In the genomic region with DNA sequence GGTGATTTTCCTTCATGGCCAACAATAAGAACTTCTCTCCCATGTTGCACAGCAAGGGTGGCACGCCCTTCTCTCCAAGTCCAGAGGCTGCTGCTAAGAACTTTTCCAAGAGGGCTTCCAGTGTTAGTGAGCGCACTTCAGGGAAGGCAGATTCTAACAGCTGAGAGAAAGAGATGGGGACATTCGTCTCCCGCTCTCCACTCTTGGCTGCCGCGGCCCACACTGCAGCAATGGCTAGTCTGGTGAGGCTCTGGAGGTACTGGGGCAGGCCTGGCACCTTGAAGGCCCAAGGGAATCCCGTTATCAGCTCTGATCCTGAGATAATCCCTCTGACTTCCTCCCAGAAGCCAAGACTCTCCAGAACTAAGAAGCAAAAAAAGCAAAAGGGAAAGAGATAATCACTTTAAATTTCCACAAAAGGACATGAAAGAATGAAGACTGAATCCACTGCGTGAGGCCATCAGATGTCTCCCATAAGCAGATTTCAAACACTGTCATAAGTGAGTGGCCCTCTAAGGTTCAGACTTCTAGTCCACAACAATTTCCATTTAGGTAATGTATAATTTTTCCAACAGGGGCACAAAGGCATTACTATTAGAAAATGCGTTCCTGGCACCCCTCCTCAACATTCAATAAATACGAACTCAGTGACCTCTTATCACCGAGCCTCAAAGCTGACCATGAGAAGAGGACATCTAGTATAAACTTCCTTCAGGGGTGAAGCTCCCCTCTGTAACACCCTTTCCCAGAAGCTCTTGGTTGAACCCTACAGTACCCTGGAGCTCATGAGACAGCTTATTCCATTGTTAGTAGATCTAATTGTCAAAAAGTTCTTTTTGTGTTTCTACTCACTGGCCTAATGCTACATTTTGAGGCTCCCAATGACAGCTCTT, we compare ENCODE assay signal across 8 cellular contexts.
DNase-seq lines count a peak whose midpoint lies in the region; ATAC-seq and TF ChIP-seq lines count a peak whose summit lies in the region.
"Had no signal": no experiment of that assay in that cellular context is flagged by ENCODE, and none has a peak within 500 bp of the region (broad histone marks: within the 10 kb centered on the region; RNA-seq: fewer than 3 reads in every experiment).

No MANE protein-coding gene starts in this region.

- peak overlapping the region; percentile 5; the same call in 1 of the 2 replicates for H3K27ac ChIP-seq in VCaP
- peak overlapping the region; percentile 47 to 73 (median 56) for H3K27ac ChIP-seq in gastroesophageal sphincter

- H3K4me3 Mint-ChIP-seq in stimulated activated naive CD8-positive, alpha-beta T cell treated with anti-CD3 and anti-CD28 coated beads, Interleukin-15, amount 100 ng/mL, for 72 hours = peak overlapping the region; percentile 66 to 67

- peaks cover 0 to 27% of the 10 kb centered on the region in 2 donors for H3K36me3 ChIP-seq in gastroesophageal sphincter

- no peak for TF ChIP-seq EP300 in gastroesophageal sphincter (IDR thresholded peaks at IDR 0.05)

- WGBS in gastroesophageal sphincter (ENCODE audit: low coverage in 1 of 2), 2 donors = 91 to 93% methylated on average over 3 to 10 of the region's 11 CpGs

- ATAC-seq in HG02571 (IDR thresholded peaks at IDR 0.05; ENCODE audit: unreplicated experiment) (peak; percentile 2), gastroesophageal sphincter (no peak), GM19023 (IDR thresholded peaks at IDR 0.05; ENCODE audit: unreplicated experiment) (no peak), GM18868 (IDR thresholded peaks at IDR 0.05; ENCODE audit: unreplicated experiment) (no peak)
- no peak for ATAC-seq in stimulated activated naive CD8-positive, alpha-beta T cell treated with anti-CD3 and anti-CD28 coated beads, Interleukin-15, amount 100 ng/mL, for 72 hours

- H3K9me3 Mint-ChIP-seq in stimulated activated naive CD8-positive, alpha-beta T cell treated with anti-CD3 and anti-CD28 coated beads, Interleukin-15, amount 100 ng/mL, for 72 hours = peaks cover 0 to 7% of the 10 kb centered on the region in 2 donors

- DNase-seq in stimulated activated naive CD8-positive, alpha-beta T cell treated with anti-CD3 and anti-CD28 coated beads, Interleukin-15, amount 100 ng/mL, for 72 hours = no peak
- DNase-seq in NCI-H128 (lab: John Stamatoyannopoulos, UW; ENCODE audit: unreplicated experiment) = no peak
- DNase-seq: effector CD8-positive, alpha-beta T cell had no signal

- H3K9me3 ChIP-seq in gastroesophageal sphincter = no peaks in the 10 kb centered on the region

- no peaks in the 10 kb centered on the region for H3K27me3 ChIP-seq in gastroesophageal sphincter

- H3K4me3 ChIP-seq in gastroesophageal sphincter = no peak overlapping the region

- TF ChIP-seq CTCF in VCaP (conservative IDR thresholded peaks at IDR 0.05) (no peak), gastroesophageal sphincter (IDR thresholded peaks at IDR 0.05) (no peak)

- peaks cover 0 to 11% (median 0%) of the 10 kb centered on the region in 3 donors for H3K4me1 ChIP-seq in gastroesophageal sphincter

- no peaks in the 10 kb centered on the region for H3K27me3 Mint-ChIP-seq in stimulated activated naive CD8-positive, alpha-beta T cell treated with anti-CD3 and anti-CD28 coated beads, Interleukin-15, amount 100 ng/mL, for 72 hours

- H3K4me1 Mint-ChIP-seq in stimulated activated naive CD8-positive, alpha-beta T cell treated with anti-CD3 and anti-CD28 coated beads, Interleukin-15, amount 100 ng/mL, for 72 hours = peaks cover 32% of the 10 kb centered on the region

- TF ChIP-seq POLR2A in gastroesophageal sphincter (IDR thresholded peaks at IDR 0.05) = no peak

- peak overlapping the region; percentile 100 for H3K27ac Mint-ChIP-seq in stimulated activated naive CD8-positive, alpha-beta T cell treated with anti-CD3 and anti-CD28 coated beads, Interleukin-15, amount 100 ng/mL, for 72 hours
